21 cellular contexts compared by ENCODE assay signal in the genomic region with DNA sequence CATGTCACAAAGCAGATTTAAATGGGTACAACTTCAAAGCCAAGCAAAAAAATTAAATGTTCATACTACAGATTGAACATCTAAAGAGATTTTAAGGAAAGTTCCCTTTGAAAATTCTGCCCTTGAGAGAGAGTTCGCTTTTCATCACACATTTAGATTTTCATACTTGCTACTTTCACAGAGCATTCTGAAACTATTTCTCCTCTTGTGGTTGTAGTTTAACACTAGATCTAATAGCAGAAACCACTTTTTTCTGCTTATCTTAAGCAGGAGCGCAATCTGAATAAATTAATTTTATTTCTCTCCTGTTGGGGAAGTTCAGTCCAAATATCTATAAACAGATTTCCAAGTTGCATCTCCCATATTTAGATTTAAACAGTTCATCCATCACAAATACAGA.
"Had no signal": no experiment of that assay in that cellular context is flagged by ENCODE, and none has a peak within 500 bp of the region (broad histone marks: within the 10 kb centered on the region; RNA-seq: fewer than 3 reads in every experiment).

No MANE protein-coding gene starts in this region.

- H3K36me3 Mint-ChIP-seq: mesothelial cell of epicardium, neural progenitor cell had no signal

- H3K9ac ChIP-seq: neural progenitor cell had no signal

- H3K27me3 Mint-ChIP-seq: activated naive CD8-positive, alpha-beta T cell treated with anti-CD3 and anti-CD28 coated beads, Interleukin-2, amount 10 ng/mL, durations not matched to agents 7 days and 5 days; progenitor cell of endocrine pancreas; stimulated activated naive CD8-positive, alpha-beta T cell treated with anti-CD3 and anti-CD28 coated beads, Interleukin-15, Interleukin-2, amounts not matched to agents 100 ng/mL and 50 ng/mL, for 24 hours had no signal

- H3K36me3 ChIP-seq: left lung, neural progenitor cell, tibial nerve had no signal

- FAIRE-seq: colon, urothelium cell line had no signal

- H3K9me3 ChIP-seq: body of pancreas, left lung, tibial nerve had no signal

- H3K4me3 ChIP-seq: body of pancreas, dorsolateral prefrontal cortex, left lung, neural progenitor cell, tibial nerve had no signal

- H3K4me2 ChIP-seq: neural progenitor cell had no signal

- H2AFZ ChIP-seq: neural progenitor cell had no signal

- H3K4me3 Mint-ChIP-seq: activated CD4-positive, alpha-beta T cell treated with anti-CD3 and anti-CD28 coated beads, Interleukin-2, amount 10 ng/mL, durations not matched to agents 24 days and 14 days; activated naive CD8-positive, alpha-beta T cell treated with anti-CD3 and anti-CD28 coated beads, Interleukin-2, amount 10 ng/mL, durations not matched to agents 7 days and 5 days; endodermal cell; mesothelial cell of epicardium; neural progenitor cell; stimulated activated naive CD8-positive, alpha-beta T cell treated with anti-CD3 and anti-CD28 coated beads, Interleukin-15, Interleukin-2, amounts not matched to agents 100 ng/mL and 50 ng/mL, for 24 hours had no signal

- H3K27me3 ChIP-seq: body of pancreas, dorsolateral prefrontal cortex, foreskin keratinocyte, left lung, neural progenitor cell, tibial nerve had no signal

- DNase-seq: activated CD4-positive, alpha-beta T cell treated with anti-CD3 and anti-CD28 coated beads, Interleukin-2, amount 10 ng/mL, durations not matched to agents 24 days and 14 days; activated CD4-positive, CD25-positive, alpha-beta regulatory T cell; activated gamma-delta T cell; activated naive CD8-positive, alpha-beta T cell treated with anti-CD3 and anti-CD28 coated beads, Interleukin-2, amount 10 ng/mL, durations not matched to agents 7 days and 5 days; body of pancreas; dorsolateral prefrontal cortex; endodermal cell; foreskin keratinocyte; glutamatergic neuron; hypothalamus; left lung; stimulated activated CD4-positive, alpha-beta T cell treated with anti-CD3 and anti-CD28 coated beads, Interleukin-12 subunit alpha, Interleukin-12 subunit beta, amount 100 ng/mL, for 4 hours; stimulated activated CD4-positive, alpha-beta T cell treated with anti-CD3 and anti-CD28 coated beads, Interleukin-1b, Interleukin-23, amount 100 ng/mL, for 48 hours; T1000 had no signal

- H3K4me1 Mint-ChIP-seq: endodermal cell, neural progenitor cell had no signal

- H3K4me1 ChIP-seq: body of pancreas, left lung, neural progenitor cell, tibial nerve had no signal

- ATAC-seq: body of pancreas, foreskin keratinocyte, left lung had no signal

- H3K27ac Mint-ChIP-seq: activated CD4-positive, alpha-beta T cell treated with anti-CD3 and anti-CD28 coated beads, Interleukin-2, amount 10 ng/mL, durations not matched to agents 24 days and 14 days; activated naive CD8-positive, alpha-beta T cell treated with anti-CD3 and anti-CD28 coated beads, Interleukin-2, amount 10 ng/mL, durations not matched to agents 7 days and 5 days; endodermal cell; mesothelial cell of epicardium; neural progenitor cell; progenitor cell of endocrine pancreas; stimulated activated naive CD8-positive, alpha-beta T cell treated with anti-CD3 and anti-CD28 coated beads, Interleukin-15, Interleukin-2, amounts not matched to agents 100 ng/mL and 50 ng/mL, for 24 hours had no signal

- H3K27ac ChIP-seq: body of pancreas, dorsolateral prefrontal cortex, foreskin keratinocyte, left lung, neural progenitor cell, tibial nerve had no signal
